34 cellular contexts compared by ENCODE assay signal in genomic region chr12:83343767-83344166, GRCh38.
"Had no signal": no experiment of that assay in that cellular context is flagged by ENCODE, and none has a peak within 500 bp of the region (broad histone marks: within the 10 kb centered on the region; RNA-seq: fewer than 3 reads in every experiment).

No MANE protein-coding gene starts in this region.

- H3K9me3 ChIP-seq: adrenal gland, ascending aorta, body of pancreas, breast epithelium had no signal

- H3K27ac ChIP-seq: adrenal gland, ascending aorta, body of pancreas, brain microvascular endothelial cell, breast epithelium, cardiac muscle cell had no signal

- ATAC-seq: activated naive CD4-positive, alpha-beta T cell treated with anti-CD3 and anti-CD28 coated beads, Interleukin-2, amount 50 U/mL, for 72 hours; activated naive CD8-positive, alpha-beta T cell treated with anti-CD3 and anti-CD28 coated beads, Interleukin-2, amount 50 U/mL, for 24 hours; activated T-cell treated with anti-CD3 and anti-CD28 coated beads, Interleukin-2, amount 50 U/mL, for 4 hours; activated T-cell treated with anti-CD3 and anti-CD28 coated beads, Interleukin-2, amount 50 U/mL, for 72 hours; activated T-helper 17 cell treated with anti-CD3 and anti-CD28 coated beads, Interleukin-2, amount 50 U/mL, for 72 hours; body of pancreas had no signal

- FAIRE-seq: astrocyte, bronchial epithelial cell had no signal

- H3K4me3 ChIP-seq: adrenal gland, ascending aorta, body of pancreas, breast epithelium, cardiac muscle cell had no signal

- H3K27me3 ChIP-seq: adrenal gland, ascending aorta, body of pancreas, brain microvascular endothelial cell, breast epithelium, cardiac muscle cell had no signal

- H3K36me3 ChIP-seq: adrenal gland, ascending aorta, brain microvascular endothelial cell, breast epithelium, cardiac muscle cell had no signal

- H3K4me1 ChIP-seq: adrenal gland, ascending aorta, body of pancreas, breast epithelium had no signal

- DNase-seq: activated effector memory CD4-positive, alpha-beta T cell treated with anti-CD3 and anti-CD28 coated beads, Interleukin-2, amount 50 U/mL, for 16 hours; activated effector memory CD4-positive, alpha-beta T cell treated with Interleukin-2 at 50 U/mL for 16 hours; activated gamma-delta T cell; activated gamma-delta T cell treated with Interleukin-2 at 50 U/mL for 16 hours; activated naive CD4-positive, alpha-beta T cell; activated naive CD4-positive, alpha-beta T cell treated with anti-CD3 and anti-CD28 coated beads for 36 hours; activated naive CD4-positive, alpha-beta T cell treated with anti-CD3 and anti-CD28 coated beads, Interleukin-2, amount 10 ng/mL, durations not matched to agents 7 days and 5 days; activated naive CD4-positive, alpha-beta T cell treated with anti-CD3 and anti-CD28 coated beads, Interleukin-2, amount 50 U/mL, for 16 hours; activated naive CD4-positive, alpha-beta T cell treated with Interleukin-2 at 50 U/mL for 16 hours; activated naive CD8-positive, alpha-beta T cell treated with anti-CD3 and anti-CD28 coated beads for 36 hours; activated naive CD8-positive, alpha-beta T cell treated with anti-CD3 and anti-CD28 coated beads, Interleukin-2, amount 10 ng/mL, durations not matched to agents 7 days and 5 days; activated naive CD8-positive, alpha-beta T cell treated with anti-CD3 and anti-CD28 coated beads, Interleukin-2, amount 50 U/mL, for 24 hours; activated T-cell treated with anti-CD3 and anti-CD28 coated beads, Interleukin-2, amount 50 U/mL, for 1 hour; activated T-cell treated with anti-CD3 and anti-CD28 coated beads, Interleukin-2, amount 50 U/mL, for 24 hours; activated T-cell treated with anti-CD3 and anti-CD28 coated beads, Interleukin-2, amount 50 U/mL, for 4 hours; activated T-cell treated with anti-CD3 and anti-CD28 coated beads, Interleukin-2, amount 50 U/mL, for 48 hours; activated T-cell treated with anti-CD3 and anti-CD28 coated beads, Interleukin-2, amount 50 U/mL, for 72 hours; adrenal gland; amniotic stem cell; amygdala; anterior cingulate cortex; aorta; body of pancreas; brain microvascular endothelial cell; caudate nucleus; central memory CD4-positive, alpha-beta T cell; cerebellar nuclear complex had no signal
